Comparison of ENCODE assay signal across 8 cellular contexts in the genomic region with DNA sequence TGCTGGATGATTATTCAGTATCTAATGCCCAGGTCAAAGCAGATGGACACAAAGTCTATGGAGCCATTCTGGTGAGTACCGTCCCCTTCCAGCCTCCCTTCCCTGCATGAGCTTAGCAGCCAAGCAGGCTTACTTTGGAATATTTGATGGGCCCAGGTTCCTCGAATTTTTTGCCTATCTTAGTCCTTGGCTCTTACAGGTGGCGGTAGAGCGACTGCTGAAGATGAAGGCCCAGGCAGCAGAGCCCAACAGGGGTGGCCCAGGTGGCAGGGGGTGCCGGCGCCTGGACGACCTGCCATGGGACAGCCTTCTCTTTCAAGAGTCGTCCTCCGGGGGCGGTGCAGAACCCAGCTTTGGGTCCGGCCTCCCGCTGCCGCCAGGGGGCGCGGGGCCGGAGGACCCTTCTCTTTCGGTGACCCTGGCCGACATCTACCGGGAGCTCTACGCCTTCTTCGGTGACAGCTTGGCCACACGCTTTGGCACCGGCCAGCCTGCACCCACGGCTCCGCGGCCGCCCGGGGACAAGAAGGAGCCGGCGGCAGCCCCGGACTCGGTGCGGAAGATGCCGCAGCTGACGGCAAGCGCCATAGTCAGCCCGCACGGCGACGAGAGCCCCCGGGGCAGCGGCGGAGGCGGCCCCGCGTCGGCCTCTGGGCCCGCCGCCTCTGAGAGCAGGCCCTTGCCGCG. TPM values are rescaled to one million over a fixed set of nuclear protein-coding genes. Genes with fewer than 3 reads are reported as not detected.
DNase-seq lines count a peak whose midpoint lies in the region; ATAC-seq, FAIRE-seq and TF ChIP-seq lines count a peak whose summit lies in the region.

No MANE protein-coding gene starts in this region.

- TF ChIP-seq CTCF in SU-DHL-6 (IDR thresholded peaks at IDR 0.05; ENCODE audit: insufficient read depth, low read length, poor library complexity, severe bottlenecking) (peak; percentile 88), pancreas (IDR thresholded peaks at IDR 0.05) (peak; percentile 92 to 97 (median 94)), thyroid gland (IDR thresholded peaks at IDR 0.05) (peak; percentile 83 to 99 (median 94))

- H2AFZ ChIP-seq in SU-DHL-6 (ENCODE audit: low read depth, low read length, severe bottlenecking), result no peak overlapping the region

- WGBS in pancreas, 2 donors, result 1% methylated on average over 42 to 51 of the region's 51 CpGs
- 0 to 11% methylated on average over 7 to 8 of the region's 51 CpGs for WGBS in thyroid gland, 2 donors

- peak; percentile 61 for ATAC-seq in HG02571 (IDR thresholded peaks at IDR 0.05; ENCODE audit: unreplicated experiment)
- ATAC-seq in Right ventricle myocardium inferior, result peak; percentile 87
- peak; percentile 72 to 83 (median 80) for ATAC-seq in pancreas

- H3K4me3 ChIP-seq in GM08714 (ENCODE audit: low read length) (peak overlapping the region; percentile 69), SU-DHL-6 (ENCODE audit: insufficient read depth, low read length, poor library complexity, severe bottlenecking) (peak overlapping the region; percentile 91), pancreas (peak overlapping the region; percentile 77 to 86 (median 84)), thyroid gland (replicated peaks in 1 of 3) (peak overlapping the region; percentile 25 to 97 (median 45))

- peak overlapping the region; percentile 69 for H3K4me2 ChIP-seq in SU-DHL-6 (ENCODE audit: low read depth, low read length, poor library complexity, severe bottlenecking)

- H3K36me3 ChIP-seq in SU-DHL-6 (ENCODE audit: low read length) (no peaks in the 10 kb centered on the region; the same call in 1 of the 2 replicates), pancreas (peaks cover 0 to 3% (median 0%) of the 10 kb centered on the region in 3 donors), thyroid gland (peaks cover 0 to 9% of the 10 kb centered on the region in 2 donors)

- no peaks in the 10 kb centered on the region for H4K20me1 ChIP-seq in SU-DHL-6 (ENCODE audit: low read depth, low read length)

- intact Hi-C loops in Right ventricle myocardium inferior (cut with DNase I) (loop anchor here (1.0 to 5.0 kb wide), 6 partner anchors 15 to 78 kb away; partner anchors contain the start of genes STX5, TAF6L, TEX54 and TTC9C), pancreas (cut with DNase I) (loop anchor here in 2 of 3 donors (5.0 to 10.0 kb wide), 2 partner anchors 76 to 78 kb away; no protein-coding TSS in a partner anchor), thyroid gland (cut with DNase I) (loop anchor here (5.0 to 10.0 kb wide), 2 partner anchors 48 to 76 kb away; partner anchors contain the start of genes STX5, TEX54 and WDR74)

- H3K9ac ChIP-seq in SU-DHL-6 (ENCODE audit: low read length), result peak overlapping the region; percentile 93

- peaks cover 4 to 22% (median 22%) of the 10 kb centered on the region in 3 donors for H3K4me1 ChIP-seq in pancreas
- peaks cover 22 to 29% of the 10 kb centered on the region in 2 donors for H3K4me1 ChIP-seq in thyroid gland

- peaks cover 22% of the 10 kb centered on the region for H3F3A ChIP-seq in SU-DHL-6 (ENCODE audit: insufficient read depth)

- DNase-seq in NCI-H1048 (lab: John Stamatoyannopoulos, UW), result peak; percentile 43
- DNase-seq in activated naive CD8-positive, alpha-beta T cell treated with anti-CD3 and anti-CD28 coated beads, Interleukin-2, amount 50 U/mL, for 16 hours (ENCODE audit: low read depth, low spot score), result peak; percentile 49
- peak; percentile 95 for DNase-seq in Right ventricle myocardium inferior (ENCODE audit: missing footprints)
- DNase-seq in pancreas, result peak; percentile 81 to 94 (median 88)
- DNase-seq in thyroid gland, result peak; percentile 91 to 93

- TF ChIP-seq POLR2A in thyroid gland (IDR thresholded peaks at IDR 0.05), result no peak

- H3K27me3 ChIP-seq in SU-DHL-6 (ENCODE audit: low read length), result no peaks in the 10 kb centered on the region
- H3K27me3 ChIP-seq in pancreas, result no peaks in the 10 kb centered on the region
- H3K27me3 ChIP-seq in thyroid gland, result no peaks in the 10 kb centered on the region

- H3K9me2 ChIP-seq in SU-DHL-6 (replicated peaks; ENCODE audit: insufficient read depth, low read length), result no peaks in the 10 kb centered on the region

- H3K9me3 ChIP-seq in SU-DHL-6 (ENCODE audit: insufficient read depth, low read length) (no peaks in the 10 kb centered on the region), pancreas (no peaks in the 10 kb centered on the region), thyroid gland (no peaks in the 10 kb centered on the region)

- H3K27ac ChIP-seq in SU-DHL-6 (ENCODE audit: low read depth, low read length) (peak overlapping the region; percentile 75), pancreas (peak overlapping the region; percentile 94 to 96 (median 95)), thyroid gland (peak overlapping the region; percentile 88 to 96 (median 95))

- FAIRE-seq in pancreas (lab: Jason Lieb, UNC), result no peak

- H3K79me2 ChIP-seq in SU-DHL-6 (ENCODE audit: insufficient read depth, low read length), result peaks cover 34% of the 10 kb centered on the region

RNA-seq across cellular contexts. Expression of gene TMEM179B, which starts 0.7 kb away (rescaled TPM):
- total RNA-seq in Right ventricle myocardium inferior (21.6 TPM), pancreas (10 to 100 TPM; 14.8 to 26.2 (median 19.1) TPM), thyroid gland (100 to 1,000 TPM in 2 of 4 donors, 10 to 100 TPM in 2; 78.6 to 126 (median 92.4) TPM)
- 10 to 100 TPM; 27.1 to 59.6 TPM for polyA plus RNA-seq in pancreas

RNA-seq across cellular contexts. Expression of gene TMEM223, which starts 5.3 kb away (rescaled TPM):
- total RNA-seq in Right ventricle myocardium inferior, result 18.0 TPM
- total RNA-seq in pancreas, result 1 to 10 TPM; 5.0 to 9.1 (median 6.9) TPM
- 10 to 100 TPM; 16.3 to 16.6 TPM for polyA plus RNA-seq in pancreas
- total RNA-seq in thyroid gland, result 10 to 100 TPM in 3 of 4 donors, 1 to 10 TPM in 1; 9.1 to 46.5 (median 29.7) TPM

RNA-seq across cellular contexts. Expression of gene TAF6L, which starts 15.3 kb away (rescaled TPM):
- 8.2 TPM for total RNA-seq in Right ventricle myocardium inferior
- 10 to 100 TPM in 4 of 6 donors, 1 to 10 TPM in 2; 9.3 to 18.6 (median 11.7) TPM for total RNA-seq in pancreas
- 10 to 100 TPM; 37.2 to 53.5 TPM for polyA plus RNA-seq in pancreas
- 10 to 100 TPM; 41.2 to 55.0 (median 45.5) TPM for total RNA-seq in thyroid gland

RNA-seq across cellular contexts. Expression of gene NXF1, which starts 18.8 kb away (rescaled TPM):
- total RNA-seq in Right ventricle myocardium inferior (42.7 TPM), pancreas (10 to 100 TPM; 20.9 to 60.9 (median 30.8) TPM), thyroid gland (10 to 100 TPM; 56.8 to 83.7 (median 80.9) TPM)
- polyA plus RNA-seq in pancreas, result 100 to 1,000 TPM; 150 to 294 TPM

RNA-seq across cellular contexts. Expression of gene POLR2G, which starts 25.1 kb away (rescaled TPM):
- total RNA-seq in Right ventricle myocardium inferior (38.2 TPM), pancreas (10 to 100 TPM; 15.1 to 32.0 (median 22.6) TPM), thyroid gland (10 to 100 TPM; 32.1 to 76.5 (median 50.6) TPM)
- 10 to 100 TPM; 36.4 to 67.1 TPM for polyA plus RNA-seq in pancreas

Comparison
In these comparisons a context has a peak if more than half of its experiments do, and no peak if none do; other contexts are left out.
1. Peak in every context shown above with its lines: DNase-seq, ATAC-seq, H3K4me3 ChIP-seq and H3K27ac ChIP-seq.
2. DNase-seq: peak in every context shown above with its lines; median percentile 95 in Right ventricle myocardium inferior; 92 in thyroid gland; 88 in pancreas; 49 in activated naive CD8-positive, alpha-beta T cell treated with anti-CD3 and anti-CD28 coated beads, Interleukin-2, amount 50 U/mL, for 16 hours; 43 in NCI-H1048.